ENCODE assay signal across 1 cellular context in the genomic region with DNA sequence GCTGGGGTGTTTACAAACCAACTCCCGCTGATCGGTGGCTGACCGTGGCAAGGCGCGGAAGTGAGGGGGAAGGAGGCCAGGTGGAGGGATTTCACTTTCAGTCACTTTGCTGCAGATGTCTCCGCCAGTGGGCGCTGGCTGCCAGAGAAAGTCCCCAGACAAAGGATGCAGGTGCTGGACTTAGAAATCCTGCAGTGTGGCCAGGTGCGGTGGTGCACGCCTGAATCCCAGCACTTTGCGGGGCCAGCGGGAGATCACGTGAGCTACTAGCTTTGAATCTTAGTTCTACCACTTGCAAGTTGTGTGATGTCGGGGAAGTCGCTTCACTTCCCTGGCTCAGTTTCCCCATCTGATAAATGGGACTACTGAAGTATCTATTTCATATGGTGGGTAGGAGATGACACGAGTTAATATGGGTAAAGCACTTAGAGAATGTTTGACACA.
TF ChIP-seq lines count a peak whose summit lies in the region.

No MANE protein-coding gene starts in this region.

TF ChIP-seq in HepG2, 621 proteins besides CTCF, POLR2A, EP300 and RAD21 (continued from another document and continues in another):
- TF ChIP-seq, protein P1, sequence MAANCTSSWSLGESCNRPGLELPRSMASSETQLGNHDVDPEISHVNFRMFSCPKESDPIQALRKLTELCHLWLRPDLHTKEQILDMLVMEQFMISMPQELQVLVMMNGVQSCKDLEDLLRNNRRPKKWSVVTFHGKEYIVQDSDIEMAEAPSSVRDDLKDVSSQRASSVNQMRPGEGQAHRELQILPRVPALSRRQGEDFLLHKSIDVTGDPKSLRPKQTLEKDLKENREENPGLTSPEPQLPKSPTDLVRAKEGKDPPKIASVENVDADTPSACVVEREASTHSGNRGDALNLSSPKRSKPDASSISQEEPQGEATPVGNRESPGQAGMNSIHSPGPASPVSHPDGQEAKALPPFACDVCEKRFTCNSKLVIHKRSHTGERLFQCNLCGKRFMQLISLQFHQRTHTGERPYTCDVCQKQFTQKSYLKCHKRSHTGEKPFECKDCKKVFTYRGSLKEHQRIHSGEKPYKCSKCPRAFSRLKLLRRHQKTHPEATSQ (CRISPR knock-in tag; IDR thresholded peaks at IDR 0.05; ENCODE audit: borderline replicate concordance), result 0 out of 2 replicates have a peak, but pooled peaks have one; percentile 9
- TF ChIP-seq YEATS2 (CRISPR knock-in tag; IDR thresholded peaks at IDR 0.05; ENCODE audit: borderline replicate concordance), result no peak
- no peak for TF ChIP-seq JDP2 (CRISPR knock-in tag; IDR thresholded peaks at IDR 0.05; ENCODE audit: borderline replicate concordance)
- TF ChIP-seq, protein P2, sequence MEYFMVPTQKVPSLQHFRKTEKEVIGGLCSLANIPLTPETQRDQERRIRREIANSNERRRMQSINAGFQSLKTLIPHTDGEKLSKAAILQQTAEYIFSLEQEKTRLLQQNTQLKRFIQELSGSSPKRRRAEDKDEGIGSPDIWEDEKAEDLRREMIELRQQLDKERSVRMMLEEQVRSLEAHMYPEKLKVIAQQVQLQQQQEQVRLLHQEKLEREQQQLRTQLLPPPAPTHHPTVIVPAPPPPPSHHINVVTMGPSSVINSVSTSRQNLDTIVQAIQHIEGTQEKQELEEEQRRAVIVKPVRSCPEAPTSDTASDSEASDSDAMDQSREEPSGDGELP (IDR thresholded peaks at IDR 0.05; ENCODE audit: borderline replicate concordance, low read depth), result peak; percentile 28; the same call in 1 of the 2 replicates
- TF ChIP-seq ZNF460 (CRISPR knock-in tag; IDR thresholded peaks at IDR 0.05; ENCODE audit: borderline replicate concordance), result no peak
- no peak; the same call in 1 of the 2 replicates for TF ChIP-seq ZBTB7B (CRISPR knock-in tag; IDR thresholded peaks at IDR 0.05)
- TF ChIP-seq ZNF746 (CRISPR knock-in tag; IDR thresholded peaks at IDR 0.05), result peak; percentile 33; the same call in 1 of the 2 replicates
- peak; percentile 63 for TF ChIP-seq HDAC1 (CRISPR knock-in tag; IDR thresholded peaks at IDR 0.05)
- TF ChIP-seq, protein P3, sequence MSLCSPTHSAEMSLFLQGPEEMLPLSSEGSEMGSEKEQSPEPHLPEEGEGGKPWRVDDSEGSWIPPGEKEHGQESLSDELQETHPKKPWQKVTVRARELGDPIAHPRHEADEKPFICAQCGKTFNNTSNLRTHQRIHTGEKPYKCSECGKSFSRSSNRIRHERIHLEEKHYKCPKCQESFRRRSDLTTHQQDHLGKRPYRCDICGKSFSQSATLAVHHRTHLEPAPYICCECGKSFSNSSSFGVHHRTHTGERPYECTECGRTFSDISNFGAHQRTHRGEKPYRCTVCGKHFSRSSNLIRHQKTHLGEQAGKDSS (CRISPR knock-in tag; IDR thresholded peaks at IDR 0.05; ENCODE audit: borderline replicate concordance, low read depth), result no peak; the same call in 1 of the 2 replicates
- TF ChIP-seq SP4 (CRISPR knock-in tag; IDR thresholded peaks at IDR 0.05), result peak; percentile 60; the same call in 1 of the 2 replicates
- TF ChIP-seq, protein P4, sequence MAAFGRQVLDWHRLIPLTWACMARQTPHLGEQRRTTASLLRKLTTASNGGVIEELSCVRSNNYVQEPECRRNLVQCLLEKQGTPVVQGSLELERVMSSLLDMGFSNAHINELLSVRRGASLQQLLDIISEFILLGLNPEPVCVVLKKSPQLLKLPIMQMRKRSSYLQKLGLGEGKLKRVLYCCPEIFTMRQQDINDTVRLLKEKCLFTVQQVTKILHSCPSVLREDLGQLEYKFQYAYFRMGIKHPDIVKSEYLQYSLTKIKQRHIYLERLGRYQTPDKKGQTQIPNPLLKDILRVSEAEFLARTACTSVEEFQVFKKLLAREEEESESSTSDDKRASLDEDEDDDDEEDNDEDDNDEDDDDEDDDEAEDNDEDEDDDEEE (CRISPR knock-in tag; IDR thresholded peaks at IDR 0.05), result peak; percentile 77; the same call in 1 of the 2 replicates
- no peak; the same call in 1 of the 2 replicates for TF ChIP-seq ZNF350 (CRISPR knock-in tag; IDR thresholded peaks at IDR 0.05; ENCODE audit: borderline replicate concordance, low read depth)
- TF ChIP-seq NRL (CRISPR knock-in tag; IDR thresholded peaks at IDR 0.05; ENCODE audit: borderline replicate concordance), result 0 out of 2 replicates have a peak, but pooled peaks have one; percentile 68
- no peak for TF ChIP-seq NR2F6 (IDR thresholded peaks at IDR 0.05)
- TF ChIP-seq NR2F6 (CRISPR knock-in tag; IDR thresholded peaks at IDR 0.05), result 0 out of 2 replicates have a peak, but pooled peaks have one; percentile 30
- no peak for TF ChIP-seq ISX (CRISPR knock-in tag; conservative IDR thresholded peaks at IDR 0.05)
- TF ChIP-seq ZMYM4 (CRISPR knock-in tag; IDR thresholded peaks at IDR 0.05), result peak; percentile 66; the same call in 1 of the 2 replicates
- TF ChIP-seq HHEX (CRISPR knock-in tag; IDR thresholded peaks at IDR 0.05), result no peak
- peak; percentile 92 for TF ChIP-seq SALL1 (CRISPR knock-in tag; IDR thresholded peaks at IDR 0.05)
- TF ChIP-seq NONO (IDR thresholded peaks at IDR 0.05), result no peak
- no peak; the same call in 1 of the 2 replicates for TF ChIP-seq NONO (CRISPR knock-in tag; conservative IDR thresholded peaks at IDR 0.05)
- TF ChIP-seq DNMT1 (CRISPR knock-in tag; IDR thresholded peaks at IDR 0.05), result no peak
- no peak for TF ChIP-seq NFRKB (IDR thresholded peaks at IDR 0.05)
- TF ChIP-seq ZNF3 (CRISPR knock-in tag; IDR thresholded peaks at IDR 0.05), result no peak
- no peak for TF ChIP-seq ZFP41 (CRISPR knock-in tag; IDR thresholded peaks at IDR 0.05; ENCODE audit: borderline replicate concordance)
- TF ChIP-seq, protein P5, sequence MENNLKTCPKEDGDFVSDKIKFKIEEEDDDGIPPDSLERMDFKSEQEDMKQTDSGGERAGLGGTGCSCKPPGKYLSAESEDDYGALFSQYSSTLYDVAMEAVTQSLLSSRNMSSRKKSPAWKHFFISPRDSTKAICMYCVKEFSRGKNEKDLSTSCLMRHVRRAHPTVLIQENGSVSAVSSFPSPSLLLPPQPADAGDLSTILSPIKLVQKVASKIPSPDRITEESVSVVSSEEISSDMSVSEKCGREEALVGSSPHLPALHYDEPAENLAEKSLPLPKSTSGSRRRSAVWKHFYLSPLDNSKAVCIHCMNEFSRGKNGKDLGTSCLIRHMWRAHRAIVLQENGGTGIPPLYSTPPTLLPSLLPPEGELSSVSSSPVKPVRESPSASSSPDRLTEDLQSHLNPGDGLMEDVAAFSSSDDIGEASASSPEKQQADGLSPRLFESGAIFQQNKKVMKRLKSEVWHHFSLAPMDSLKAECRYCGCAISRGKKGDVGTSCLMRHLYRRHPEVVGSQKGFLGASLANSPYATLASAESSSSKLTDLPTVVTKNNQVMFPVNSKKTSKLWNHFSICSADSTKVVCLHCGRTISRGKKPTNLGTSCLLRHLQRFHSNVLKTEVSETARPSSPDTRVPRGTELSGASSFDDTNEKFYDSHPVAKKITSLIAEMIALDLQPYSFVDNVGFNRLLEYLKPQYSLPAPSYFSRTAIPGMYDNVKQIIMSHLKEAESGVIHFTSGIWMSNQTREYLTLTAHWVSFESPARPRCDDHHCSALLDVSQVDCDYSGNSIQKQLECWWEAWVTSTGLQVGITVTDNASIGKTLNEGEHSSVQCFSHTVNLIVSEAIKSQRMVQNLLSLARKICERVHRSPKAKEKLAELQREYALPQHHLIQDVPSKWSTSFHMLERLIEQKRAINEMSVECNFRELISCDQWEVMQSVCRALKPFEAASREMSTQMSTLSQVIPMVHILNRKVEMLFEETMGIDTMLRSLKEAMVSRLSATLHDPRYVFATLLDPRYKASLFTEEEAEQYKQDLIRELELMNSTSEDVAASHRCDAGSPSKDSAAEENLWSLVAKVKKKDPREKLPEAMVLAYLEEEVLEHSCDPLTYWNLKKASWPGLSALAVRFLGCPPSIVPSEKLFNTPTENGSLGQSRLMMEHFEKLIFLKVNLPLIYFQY (CRISPR knock-in tag; IDR thresholded peaks at IDR 0.05; ENCODE audit: borderline replicate concordance), result no peak
- TF ChIP-seq, protein P6, sequence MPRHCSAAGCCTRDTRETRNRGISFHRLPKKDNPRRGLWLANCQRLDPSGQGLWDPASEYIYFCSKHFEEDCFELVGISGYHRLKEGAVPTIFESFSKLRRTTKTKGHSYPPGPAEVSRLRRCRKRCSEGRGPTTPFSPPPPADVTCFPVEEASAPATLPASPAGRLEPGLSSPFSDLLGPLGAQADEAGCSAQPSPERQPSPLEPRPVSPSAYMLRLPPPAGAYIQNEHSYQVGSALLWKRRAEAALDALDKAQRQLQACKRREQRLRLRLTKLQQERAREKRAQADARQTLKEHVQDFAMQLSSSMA (CRISPR knock-in tag; IDR thresholded peaks at IDR 0.05), result no peak
- no peak for TF ChIP-seq PHF21A (CRISPR knock-in tag; IDR thresholded peaks at IDR 0.05)
- TF ChIP-seq FOXA3 (CRISPR knock-in tag; IDR thresholded peaks at IDR 0.05), result peak; percentile 77
- no peak; the same call in 1 of the 2 replicates for TF ChIP-seq TCF7 (IDR thresholded peaks at IDR 0.05; ENCODE audit: low read depth)
- TF ChIP-seq, protein P7, sequence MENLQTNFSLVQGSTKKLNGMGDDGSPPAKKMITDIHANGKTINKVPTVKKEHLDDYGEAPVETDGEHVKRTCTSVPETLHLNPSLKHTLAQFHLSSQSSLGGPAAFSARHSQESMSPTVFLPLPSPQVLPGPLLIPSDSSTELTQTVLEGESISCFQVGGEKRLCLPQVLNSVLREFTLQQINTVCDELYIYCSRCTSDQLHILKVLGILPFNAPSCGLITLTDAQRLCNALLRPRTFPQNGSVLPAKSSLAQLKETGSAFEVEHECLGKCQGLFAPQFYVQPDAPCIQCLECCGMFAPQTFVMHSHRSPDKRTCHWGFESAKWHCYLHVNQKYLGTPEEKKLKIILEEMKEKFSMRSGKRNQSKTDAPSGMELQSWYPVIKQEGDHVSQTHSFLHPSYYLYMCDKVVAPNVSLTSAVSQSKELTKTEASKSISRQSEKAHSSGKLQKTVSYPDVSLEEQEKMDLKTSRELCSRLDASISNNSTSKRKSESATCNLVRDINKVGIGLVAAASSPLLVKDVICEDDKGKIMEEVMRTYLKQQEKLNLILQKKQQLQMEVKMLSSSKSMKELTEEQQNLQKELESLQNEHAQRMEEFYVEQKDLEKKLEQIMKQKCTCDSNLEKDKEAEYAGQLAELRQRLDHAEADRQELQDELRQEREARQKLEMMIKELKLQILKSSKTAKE (CRISPR knock-in tag; IDR thresholded peaks at IDR 0.05; ENCODE audit: borderline replicate concordance), result no peak
- no peak for TF ChIP-seq TBP (CRISPR knock-in tag; IDR thresholded peaks at IDR 0.05)
- peak; percentile 76; the same call in 1 of the 2 replicates for TF ChIP-seq SALL2 (CRISPR knock-in tag; IDR thresholded peaks at IDR 0.05)
- TF ChIP-seq ZBTB42 (CRISPR knock-in tag; IDR thresholded peaks at IDR 0.05), result no peak
- TF ChIP-seq ZNF260 (CRISPR knock-in tag; IDR thresholded peaks at IDR 0.05; ENCODE audit: borderline replicate concordance, low read depth), result no peak
- no peak for TF ChIP-seq ZNF720 (CRISPR knock-in tag; IDR thresholded peaks at IDR 0.05)
- TF ChIP-seq MYNN (CRISPR knock-in tag; IDR thresholded peaks at IDR 0.05; ENCODE audit: low read depth), result no peak
- TF ChIP-seq ZNF207 (IDR thresholded peaks at IDR 0.05; ENCODE audit: borderline replicate concordance), result no peak
- TF ChIP-seq GZF1 (CRISPR knock-in tag; IDR thresholded peaks at IDR 0.05), result no peak
- TF ChIP-seq HNRNPH1 (optimal IDR thresholded peaks at IDR 0.05; ENCODE audit: low read depth, low read length), result no peak
- TF ChIP-seq SP2 (CRISPR knock-in tag; IDR thresholded peaks at IDR 0.05), result no peak
- TF ChIP-seq, protein P8, sequence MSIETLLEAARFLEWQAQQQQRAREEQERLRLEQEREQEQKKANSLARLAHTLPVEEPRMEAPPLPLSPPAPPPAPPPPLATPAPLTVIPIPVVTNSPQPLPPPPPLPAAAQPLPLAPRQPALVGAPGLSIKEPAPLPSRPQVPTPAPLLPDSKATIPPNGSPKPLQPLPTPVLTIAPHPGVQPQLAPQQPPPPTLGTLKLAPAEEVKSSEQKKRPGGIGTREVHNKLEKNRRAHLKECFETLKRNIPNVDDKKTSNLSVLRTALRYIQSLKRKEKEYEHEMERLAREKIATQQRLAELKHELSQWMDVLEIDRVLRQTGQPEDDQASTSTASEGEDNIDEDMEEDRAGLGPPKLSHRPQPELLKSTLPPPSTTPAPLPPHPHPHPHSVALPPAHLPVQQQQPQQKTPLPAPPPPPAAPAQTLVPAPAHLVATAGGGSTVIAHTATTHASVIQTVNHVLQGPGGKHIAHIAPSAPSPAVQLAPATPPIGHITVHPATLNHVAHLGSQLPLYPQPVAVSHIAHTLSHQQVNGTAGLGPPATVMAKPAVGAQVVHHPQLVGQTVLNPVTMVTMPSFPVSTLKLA (IDR thresholded peaks at IDR 0.05), result no peak
- peak; percentile 43; the same call in 1 of the 2 replicates for TF ChIP-seq RARA (CRISPR knock-in tag; IDR thresholded peaks at IDR 0.05)
- no peak for TF ChIP-seq ZSCAN12 (CRISPR knock-in tag; IDR thresholded peaks at IDR 0.05)
- TF ChIP-seq, protein P9, sequence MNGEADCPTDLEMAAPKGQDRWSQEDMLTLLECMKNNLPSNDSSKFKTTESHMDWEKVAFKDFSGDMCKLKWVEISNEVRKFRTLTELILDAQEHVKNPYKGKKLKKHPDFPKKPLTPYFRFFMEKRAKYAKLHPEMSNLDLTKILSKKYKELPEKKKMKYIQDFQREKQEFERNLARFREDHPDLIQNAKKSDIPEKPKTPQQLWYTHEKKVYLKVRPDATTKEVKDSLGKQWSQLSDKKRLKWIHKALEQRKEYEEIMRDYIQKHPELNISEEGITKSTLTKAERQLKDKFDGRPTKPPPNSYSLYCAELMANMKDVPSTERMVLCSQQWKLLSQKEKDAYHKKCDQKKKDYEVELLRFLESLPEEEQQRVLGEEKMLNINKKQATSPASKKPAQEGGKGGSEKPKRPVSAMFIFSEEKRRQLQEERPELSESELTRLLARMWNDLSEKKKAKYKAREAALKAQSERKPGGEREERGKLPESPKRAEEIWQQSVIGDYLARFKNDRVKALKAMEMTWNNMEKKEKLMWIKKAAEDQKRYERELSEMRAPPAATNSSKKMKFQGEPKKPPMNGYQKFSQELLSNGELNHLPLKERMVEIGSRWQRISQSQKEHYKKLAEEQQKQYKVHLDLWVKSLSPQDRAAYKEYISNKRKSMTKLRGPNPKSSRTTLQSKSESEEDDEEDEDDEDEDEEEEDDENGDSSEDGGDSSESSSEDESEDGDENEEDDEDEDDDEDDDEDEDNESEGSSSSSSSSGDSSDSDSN (CRISPR knock-in tag; IDR thresholded peaks at IDR 0.05), result no peak; the same call in 1 of the 2 replicates
- no peak for TF ChIP-seq TCF12 (IDR thresholded peaks at IDR 0.05)
- TF ChIP-seq TCF12 (CRISPR knock-in tag; IDR thresholded peaks at IDR 0.05), result no peak
- TF ChIP-seq RXRB (CRISPR knock-in tag; IDR thresholded peaks at IDR 0.05; ENCODE audit: borderline replicate concordance), result peak; percentile 26; the same call in 1 of the 2 replicates
- no peak for TF ChIP-seq EED (CRISPR knock-in tag; IDR thresholded peaks at IDR 0.05)
- no peak for TF ChIP-seq AGO2 (optimal IDR thresholded peaks at IDR 0.05; ENCODE audit: low read depth, low read length)
